1 cellular context compared by ENCODE assay signal in genomic region chr1:983736-984475, GRCh38.
TF ChIP-seq lines count a peak whose summit lies in the region.

No MANE protein-coding gene starts in this region.

TF ChIP-seq in GM12878, 131 proteins besides CTCF, POLR2A, EP300 and RAD21:
- TF ChIP-seq IKZF1 (conservative IDR thresholded peaks at IDR 0.05) (0 out of 2 replicates have a peak, but pooled peaks have one; percentile 15), MTA2 (IDR thresholded peaks at IDR 0.05; ENCODE audit: low read depth) (no peak), ZNF622 (IDR thresholded peaks at IDR 0.05) (no peak), NR2F1 (conservative IDR thresholded peaks at IDR 0.05) (no peak), SMC3 (IDR thresholded peaks at IDR 0.05; ENCODE audit: borderline replicate concordance, low read length) (peak; percentile 57), MEF2B (IDR thresholded peaks at IDR 0.05; ENCODE audit: partially characterized antibody, poor library complexity, severe bottlenecking) (peak; percentile 90), ZZZ3 (IDR thresholded peaks at IDR 0.05; ENCODE audit: control insufficient read depth, insufficient read length, low read depth) (no peak), BHLHE40 (IDR thresholded peaks at IDR 0.05; ENCODE audit: borderline replicate concordance in 1 of 2, low read depth in 2 of 2, low read length in 1 of 2) (peak in 1 of 2 experiments; percentile 19; a peak in 1 of 4 replicates), RUNX3 (IDR thresholded peaks at IDR 0.05; ENCODE audit: low read length) (peak; percentile 61), TCF12 (IDR thresholded peaks at IDR 0.05; ENCODE audit: low read depth, low read length) (0 out of 2 replicates have a peak, but pooled peaks have one; percentile 13), YY1 (IDR thresholded peaks at IDR 0.05; ENCODE audit: low read depth, low read length) (0 out of 2 replicates have a peak, but pooled peaks have one; percentile 39)
- TF ChIP-seq, protein P1, sequence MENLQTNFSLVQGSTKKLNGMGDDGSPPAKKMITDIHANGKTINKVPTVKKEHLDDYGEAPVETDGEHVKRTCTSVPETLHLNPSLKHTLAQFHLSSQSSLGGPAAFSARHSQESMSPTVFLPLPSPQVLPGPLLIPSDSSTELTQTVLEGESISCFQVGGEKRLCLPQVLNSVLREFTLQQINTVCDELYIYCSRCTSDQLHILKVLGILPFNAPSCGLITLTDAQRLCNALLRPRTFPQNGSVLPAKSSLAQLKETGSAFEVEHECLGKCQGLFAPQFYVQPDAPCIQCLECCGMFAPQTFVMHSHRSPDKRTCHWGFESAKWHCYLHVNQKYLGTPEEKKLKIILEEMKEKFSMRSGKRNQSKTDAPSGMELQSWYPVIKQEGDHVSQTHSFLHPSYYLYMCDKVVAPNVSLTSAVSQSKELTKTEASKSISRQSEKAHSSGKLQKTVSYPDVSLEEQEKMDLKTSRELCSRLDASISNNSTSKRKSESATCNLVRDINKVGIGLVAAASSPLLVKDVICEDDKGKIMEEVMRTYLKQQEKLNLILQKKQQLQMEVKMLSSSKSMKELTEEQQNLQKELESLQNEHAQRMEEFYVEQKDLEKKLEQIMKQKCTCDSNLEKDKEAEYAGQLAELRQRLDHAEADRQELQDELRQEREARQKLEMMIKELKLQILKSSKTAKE (IDR thresholded peaks at IDR 0.05; ENCODE audit: low read depth, poor library complexity, severe bottlenecking), result no peak
